Comparison of ENCODE assay signal across 1 cellular context in genomic region chr22:22287106-22287626, GRCh38. TPM values are rescaled to one million over a fixed set of nuclear protein-coding genes. Genes with fewer than 3 reads are reported as not detected.
"Had no signal": no experiment of that assay in that cellular context is flagged by ENCODE, and none has a peak within 500 bp of the region (broad histone marks: within the 10 kb centered on the region; RNA-seq: fewer than 3 reads in every experiment).

No MANE protein-coding gene starts in this region.

RNA-seq across cellular contexts. Expression of gene VPREB1, which starts 42.6 kb away (rescaled TPM):
- total RNA-seq: G401 had no signal
